23 cellular contexts compared by ENCODE assay signal in genomic region chr14:90785876-90786450, GRCh38. TPM values are rescaled to one million over a fixed set of nuclear protein-coding genes. Genes with fewer than 3 reads are reported as not detected.
DNase-seq lines count a peak whose midpoint lies in the region; ATAC-seq and TF ChIP-seq lines count a peak whose summit lies in the region.
"Had no signal": no experiment of that assay in that cellular context is flagged by ENCODE, and none has a peak within 500 bp of the region (broad histone marks: within the 10 kb centered on the region; RNA-seq: fewer than 3 reads in every experiment).

No MANE protein-coding gene starts in this region.

- 96% methylated on average over 14 of the region's 15 CpGs for WGBS in mammary epithelial cell (ENCODE audit: low coverage, missing lambda C conversion rate)
- 94 to 96% methylated on average over 11 to 15 of the region's 15 CpGs for WGBS in endodermal cell (ENCODE audit: insufficient coverage in 1 of 2, insufficient read length in 1 of 2), 2 experiments

- no peaks in the 10 kb centered on the region for H3K4me1 Mint-ChIP-seq in endodermal cell

- no peaks in the 10 kb centered on the region for H3K27me3 Mint-ChIP-seq in endodermal cell (ENCODE audit: insufficient read depth)

- dilution Hi-C loops in mammary epithelial cell (cut with HindIII; ENCODE audit: low sequenced_read_pairs): no loop called here

- H3K36me3 Mint-ChIP-seq in endodermal cell (ENCODE audit: low read depth): peaks cover 4% of the 10 kb centered on the region
- H3K36me3 Mint-ChIP-seq: CD8-positive, alpha-beta T cell had no signal

- no peak for DNase-seq in mammary epithelial cell
- DNase-seq in breast epithelium (ENCODE audit: low spot score in 2 of 2): no peak
- peak; percentile 32 for DNase-seq in endodermal cell
- DNase-seq in mesenteric fat pad (ENCODE audit: low spot score): peak; percentile 64
- peak; percentile 61 to 77 for DNase-seq in vagina (ENCODE audit: extremely low spot score in 2 of 2)
- no peak for DNase-seq in stimulated activated naive CD4-positive, alpha-beta T cell (lab: John Stamatoyannopoulos, UW)
- DNase-seq in stimulated activated CD8-positive, alpha-beta memory T cell treated with anti-CD3 and anti-CD28 coated beads, Interleukin-4, amount 100 ng/mL, for 48 hours: no peak
- DNase-seq: AML-193; CD8-positive, alpha-beta T cell; DND-41; HCEC 1CT; NCI-H1092; NCI-H1436; NCI-H1930; NCI-H2227 treated with DMSO at 0.1 percent for 48 hours; NCI-H510A had no signal

- no peak overlapping the region for H3K4me3 ChIP-seq in mammary epithelial cell (replicated peaks in 1 of 3; ENCODE audit: insufficient read depth in 1 of 3, low read depth in 2 of 3, low read length in 3 of 3)
- no peak overlapping the region for H3K4me3 ChIP-seq in breast epithelium
- H3K4me3 ChIP-seq in endodermal cell (ENCODE audit: low read length): no peak overlapping the region
- H3K4me3 ChIP-seq in vagina: no peak overlapping the region
- H3K4me3 ChIP-seq: GM12878, K562, MG63 had no signal

- no peaks in the 10 kb centered on the region for H4K20me1 ChIP-seq in mammary epithelial cell (ENCODE audit: insufficient read depth, low read length)

- intact Hi-C loops in mammary epithelial cell (cut with micrococcal nuclease) (no loop called here), breast epithelium (cut with DNase I; ENCODE audit: low total_unique reads) (no loop called here), vagina (cut with DNase I) (no loop called here)

- H3K9me3 ChIP-seq in mammary epithelial cell (replicated peaks; ENCODE audit: insufficient read depth, low read length): no peaks in the 10 kb centered on the region
- no peaks in the 10 kb centered on the region for H3K9me3 ChIP-seq in breast epithelium
- no peaks in the 10 kb centered on the region for H3K9me3 ChIP-seq in endodermal cell (ENCODE audit: control insufficient read depth, low read length)
- H3K9me3 ChIP-seq in vagina: no peaks in the 10 kb centered on the region
- H3K9me3 ChIP-seq: MG63 had no signal

- no peak overlapping the region for H2AFZ ChIP-seq in mammary epithelial cell (ENCODE audit: low read depth, low read length)

- TF ChIP-seq CTCF in mammary epithelial cell (conservative IDR thresholded peaks at IDR 0.05 in 1 of 2, IDR thresholded peaks at IDR 0.05 in 1 of 2; ENCODE audit: extremely low read depth in 1 of 2, insufficient read depth in 1 of 2, low read depth in 1 of 2, low read length in 2 of 2) (no peak), breast epithelium (IDR thresholded peaks at IDR 0.05) (no peak), endodermal cell (conservative IDR thresholded peaks at IDR 0.05) (no peak), vagina (IDR thresholded peaks at IDR 0.05) (no peak)

- CTCF ChIA-PET in mammary epithelial cell (lab: Charles Lee; ENCODE audit: low non-redundant PET): no interaction called here

- H3K27me3 ChIP-seq in mammary epithelial cell (ENCODE audit: insufficient read depth, low read length) (no peaks in the 10 kb centered on the region), breast epithelium (no peaks in the 10 kb centered on the region), endodermal cell (ENCODE audit: control insufficient read depth, insufficient read depth, low read length, poor library complexity, severe bottlenecking) (no peaks in the 10 kb centered on the region), vagina (no peaks in the 10 kb centered on the region)
- H3K27me3 ChIP-seq: MG63 had no signal

- TF ChIP-seq POLR2A in breast epithelium (IDR thresholded peaks at IDR 0.05) (no peak), vagina (IDR thresholded peaks at IDR 0.05) (no peak)

- H3K36me3 ChIP-seq in mammary epithelial cell (ENCODE audit: insufficient read depth, low read length) (no peaks in the 10 kb centered on the region), breast epithelium (no peaks in the 10 kb centered on the region), endodermal cell (ENCODE audit: control insufficient read depth, insufficient read depth, low read length) (peaks cover 6% of the 10 kb centered on the region), vagina (no peaks in the 10 kb centered on the region)
- H3K36me3 ChIP-seq: MG63 had no signal

- no TSS peak for BruUV-seq in mammary epithelial cell (replicated peaks; lab: Mats Ljungman, UMichigan)

- ATAC-seq in HG03196 (IDR thresholded peaks at IDR 0.05; ENCODE audit: unreplicated experiment): no peak
- ATAC-seq: CD8-positive, alpha-beta T cell; GM12878; HepG2; K562 had no signal

- peak overlapping the region; percentile 19 for H3K9ac ChIP-seq in mammary epithelial cell (ENCODE audit: insufficient read depth, low read length)
- H3K9ac ChIP-seq in endodermal cell (ENCODE audit: extremely low read depth, low read length, poor library complexity, severe bottlenecking): no peak overlapping the region

- peaks cover 10% of the 10 kb centered on the region for H3K4me1 ChIP-seq in mammary epithelial cell (ENCODE audit: insufficient read depth, low read length)
- H3K4me1 ChIP-seq in breast epithelium: no peaks in the 10 kb centered on the region
- no peaks in the 10 kb centered on the region for H3K4me1 ChIP-seq in endodermal cell (ENCODE audit: control insufficient read depth, insufficient read depth, low read length)
- no peaks in the 10 kb centered on the region for H3K4me1 ChIP-seq in vagina

- H3K4me2 ChIP-seq in mammary epithelial cell (ENCODE audit: insufficient read depth, low read depth, low read length): no peak overlapping the region

- no peak overlapping the region for H3K4me3 Mint-ChIP-seq in endodermal cell
- H3K4me3 Mint-ChIP-seq: CD8-positive, alpha-beta T cell had no signal

- H3K27ac ChIP-seq in mammary epithelial cell (ENCODE audit: insufficient read depth, low read depth, low read length) (no peak overlapping the region), breast epithelium (no peak overlapping the region), endodermal cell (ENCODE audit: low read depth, low read length) (no peak overlapping the region), vagina (no peak overlapping the region)
- H3K27ac ChIP-seq: HL-60, RWPE1 had no signal

- in situ Hi-C loops in mammary epithelial cell (cut with MboI; ENCODE audit: low sequenced_read_pairs in 2 of 2): no loop called here

- no peak overlapping the region for H3K27ac Mint-ChIP-seq in endodermal cell
- H3K27ac Mint-ChIP-seq: CD8-positive, alpha-beta T cell had no signal

- H3K79me2 ChIP-seq in mammary epithelial cell (ENCODE audit: insufficient read depth, low read length): no peaks in the 10 kb centered on the region

- H3K9me3 Mint-ChIP-seq in endodermal cell: no peaks in the 10 kb centered on the region
- H3K9me3 Mint-ChIP-seq: CD8-positive, alpha-beta T cell had no signal

RNA-seq across cellular contexts. Expression of gene TTC7B, which starts 30.3 kb away (rescaled TPM):
- total RNA-seq in mammary epithelial cell (10 to 100 TPM; 15.2 to 29.3 TPM), breast epithelium (10 to 100 TPM; 14.0 to 29.1 (median 22.0) TPM), endodermal cell (10 to 100 TPM; 51.3 to 62.6 TPM), mesenteric fat pad (92.3 TPM), vagina (56.0 TPM)
- polyA plus RNA-seq in mammary epithelial cell: 23.0 TPM
- polyA minus RNA-seq in mammary epithelial cell: 119 TPM
- polyA plus RNA-seq in endodermal cell (2013, experiment 1 of 2): 51.1 TPM
- polyA plus RNA-seq in endodermal cell (2013, experiment 2 of 2): 50.8 TPM

Comparison
In these comparisons a context has a peak if more than half of its experiments do, and no peak if none do; other contexts are left out.
1. DNase-seq: peak in endodermal cell (single experiment), mesenteric fat pad (single experiment) and vagina (2 of 2); none in mammary epithelial cell (single experiment), breast epithelium (0 of 2), stimulated activated naive CD4-positive, alpha-beta T cell (0 of 6) and stimulated activated CD8-positive, alpha-beta memory T cell treated with anti-CD3 and anti-CD28 coated beads, Interleukin-4, amount 100 ng/mL, for 48 hours (single experiment).